ENCODE assay signal across 9 cellular contexts in the genomic region with DNA sequence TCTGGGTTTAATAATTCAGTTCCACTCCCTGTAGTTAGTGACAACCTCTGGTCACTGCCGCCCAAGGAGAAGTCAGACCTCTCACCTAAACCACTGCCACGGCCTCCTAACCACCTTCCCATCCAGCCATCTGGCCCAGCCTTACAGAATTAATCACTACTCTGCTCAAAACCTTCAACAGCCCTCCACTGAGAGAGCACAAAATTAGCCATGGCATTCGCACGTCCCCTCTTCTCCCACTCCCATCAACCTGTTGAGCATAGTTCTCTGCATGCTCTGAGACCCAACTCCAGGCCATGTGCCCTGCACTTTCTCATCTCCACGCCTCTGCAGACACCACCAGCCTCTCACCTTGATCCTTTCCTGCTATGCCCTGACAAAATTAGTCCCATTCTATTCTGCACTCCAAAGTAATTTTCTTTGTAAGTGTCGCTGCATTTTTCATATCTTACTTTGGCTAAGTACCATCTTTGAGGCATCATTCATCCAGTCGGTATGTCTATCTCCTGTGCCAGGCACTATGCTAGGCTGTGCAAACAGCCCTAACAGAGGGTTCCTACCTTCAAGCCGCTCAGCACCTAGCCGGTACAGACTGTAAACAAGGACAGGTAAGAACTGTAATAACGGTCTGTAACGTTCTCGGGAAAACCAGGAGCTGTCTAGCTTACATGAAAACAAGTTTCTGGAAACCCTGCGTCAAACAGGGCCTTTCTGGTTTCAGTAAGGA. TPM values are rescaled to one million over a fixed set of nuclear protein-coding genes. Genes with fewer than 3 reads are reported as not detected.
DNase-seq lines count a peak whose midpoint lies in the region; ATAC-seq, FAIRE-seq and TF ChIP-seq lines count a peak whose summit lies in the region.
"Had no signal": no experiment of that assay in that cellular context is flagged by ENCODE, and none has a peak within 500 bp of the region (broad histone marks: within the 10 kb centered on the region; RNA-seq: fewer than 3 reads in every experiment).

No MANE protein-coding gene starts in this region.

- no peaks in the 10 kb centered on the region for H3K27me3 Mint-ChIP-seq in memory B cell

- intact Hi-C loops in transverse colon (cut with DNase I; ENCODE audit: low total_unique reads) = loop anchor here (5.0 kb wide), 2 partner anchors 301 to 421 kb away; no protein-coding TSS in a partner anchor

- in situ Hi-C loops in transverse colon (cut with MboI; ENCODE audit: low pct_ligation_motif_present in 1 of 4, low pct_unique_long_range_greater_than_20kb in 1 of 4, low sequenced_read_pairs in 3 of 4) = no loop called here

- peak overlapping the region; percentile 55 for H3K27ac ChIP-seq in caudate nucleus (ENCODE audit: low read depth, low read length)
- H3K27ac ChIP-seq in transverse colon = peak overlapping the region; percentile 80 to 92 (median 86)

- H3K4me1 ChIP-seq in transverse colon = peaks cover 6 to 24% (median 17%) of the 10 kb centered on the region in 4 donors

- WGBS in transverse colon (ENCODE audit: low coverage in 1 of 2), 2 donors = 25 to 45% methylated on average over 6 to 13 of the region's 13 CpGs

- no peaks in the 10 kb centered on the region for H3K9me3 Mint-ChIP-seq in memory B cell

- no peaks in the 10 kb centered on the region for H3K9me3 ChIP-seq in transverse colon

- TF ChIP-seq POLR2A in GM12891 (IDR thresholded peaks at IDR 0.05; ENCODE audit: low read depth, low read length) (no peak), transverse colon (IDR thresholded peaks at IDR 0.05) (no peak)

- no peaks in the 10 kb centered on the region for H3K27me3 ChIP-seq in transverse colon

- peak overlapping the region; percentile 80 for H3K4me3 Mint-ChIP-seq in memory B cell

- peaks cover 18% of the 10 kb centered on the region for H3K4me1 Mint-ChIP-seq in memory B cell

- FAIRE-seq in GM12891 (lab: Jason Lieb, UNC) = peak; percentile 87
- FAIRE-seq: TTC549 had no signal

- DNase-seq in GM12891 (ENCODE audit: insufficient read length, low spot score) (no peak), LNCaP clone FGC (ENCODE audit: low read depth) (no peak), caudate nucleus (lab: John Stamatoyannopoulos, UW) (peak in 4 of 61 donors; percentile 5 to 48 (median 22)), memory B cell (ENCODE audit: low spot score in 2 of 2) (no peak), transverse colon (no peak), NOMO-1 treated with DMSO at 0.1 percent for 48 hours (lab: John Stamatoyannopoulos, UW; ENCODE audit: unreplicated experiment) (no peak)
- no peak for DNase-seq in activated effector memory CD4-positive, alpha-beta T cell treated with anti-CD3 and anti-CD28 coated beads, Interleukin-2, amount 50 U/mL, for 16 hours

- TF ChIP-seq CTCF in LNCaP clone FGC (IDR thresholded peaks at IDR 0.05; ENCODE audit: control insufficient read depth, extremely low read depth, insufficient read depth) (no peak), transverse colon (IDR thresholded peaks at IDR 0.05) (no peak)

- TF ChIP-seq EP300 in transverse colon (IDR thresholded peaks at IDR 0.05; ENCODE audit: low read depth) = no peak

- H3K36me3 Mint-ChIP-seq in memory B cell = peaks cover 5% of the 10 kb centered on the region

- no peak overlapping the region for H3K27ac Mint-ChIP-seq in memory B cell

- H3K36me3 ChIP-seq in transverse colon = peaks cover 0 to 6% (median 0%) of the 10 kb centered on the region in 4 donors

- ATAC-seq in memory B cell (ENCODE audit: low read depth) (peak; percentile 17), GM18858 (IDR thresholded peaks at IDR 0.05; ENCODE audit: unreplicated experiment) (no peak)

- H3K4me3 ChIP-seq in LNCaP clone FGC (ENCODE audit: low read depth, low read length) (peak overlapping the region; percentile 64), transverse colon (peak overlapping the region; percentile 27 to 90 (median 78))

TF ChIP-seq in GM12891, 5 proteins besides CTCF, POLR2A, EP300 and RAD21:
- TF ChIP-seq SPI1 (IDR thresholded peaks at IDR 0.05; ENCODE audit: low read depth, low read length) = no peak
- TF ChIP-seq POU2F2 (IDR thresholded peaks at IDR 0.05; ENCODE audit: low read depth, low read length) = no peak
- TF ChIP-seq POLR2AphosphoS5 (IDR thresholded peaks at IDR 0.05; ENCODE audit: low read depth, low read length) = no peak
- TF ChIP-seq PAX5 (IDR thresholded peaks at IDR 0.05; ENCODE audit: insufficient read depth, low read length, severe bottlenecking) = no peak
- no peak for TF ChIP-seq TAF1 (IDR thresholded peaks at IDR 0.05; ENCODE audit: low read depth, low read length)
TF ChIP-seq in GM12891: peak in this region for 0.

RNA-seq across cellular contexts. Expression of gene COPRS, which starts 1.0 kb away (rescaled TPM):
- polyA plus RNA-seq in GM12891 (2012; ENCODE audit: low read depth, missing spikeins) = 15.9 TPM
- 10 to 100 TPM; 19.8 to 43.8 (median 38.2) TPM for total RNA-seq in transverse colon

RNA-seq across cellular contexts. Expression of gene UTP6, which starts 43.4 kb away (rescaled TPM):
- polyA plus RNA-seq in GM12891 (2012; ENCODE audit: low read depth, missing spikeins) = 54.2 TPM
- 10 to 100 TPM in 3 of 4 donors, 1 to 10 TPM in 1; 8.6 to 46.2 (median 23.5) TPM for total RNA-seq in transverse colon
